Comparison of ENCODE assay signal across 14 cellular contexts in genomic region chr20:38001173-38001875, GRCh38. TPM values are rescaled to one million over a fixed set of nuclear protein-coding genes. Genes with fewer than 3 reads are reported as not detected.
DNase-seq lines count a peak whose midpoint lies in the region; ATAC-seq, FAIRE-seq and TF ChIP-seq lines count a peak whose summit lies in the region.
"Had no signal": no experiment of that assay in that cellular context is flagged by ENCODE, and none has a peak within 500 bp of the region (broad histone marks: within the 10 kb centered on the region; RNA-seq: fewer than 3 reads in every experiment).

No MANE protein-coding gene starts in this region.

- TF ChIP-seq RAD21 in IMR-90 (IDR thresholded peaks at IDR 0.05; ENCODE audit: low read length) (no peak), K562 (CRISPR knock-in tag; conservative IDR thresholded peaks at IDR 0.05 in 1 of 2, IDR thresholded peaks at IDR 0.05 in 1 of 2) (no peak)

- H3K79me1 ChIP-seq in IMR-90 (ENCODE audit: low read depth in 1 of 2, low read length in 2 of 2) (peaks cover 13 to 28% of the 10 kb centered on the region in 2 experiments), mesenchymal stem cell (replicated peaks; ENCODE audit: low read length, poor library complexity, severe bottlenecking) (peaks cover 15% of the 10 kb centered on the region)

- in situ Hi-C loops in IMR-90 (cut with MboI; ENCODE audit: low sequenced_read_pairs) (no loop called here), K562 (cut with MboI) (no loop called here)

- intact Hi-C loops in IMR-90 (cut with micrococcal nuclease) = no loop called here
- intact Hi-C loops in K562 (cut with micrococcal nuclease) = no loop called here
- intact Hi-C loops in stomach (cut with DNase I; ENCODE audit: low total_unique reads) = no loop called here

- WGBS in IMR-90 (ENCODE audit: extremely low coverage in 2 of 2, insufficient read length in 1 of 2), 2 experiments = 40% methylated on average over 1 of the region's 6 CpGs; no CpG with 5 or more reads in 1 of the 2 experiments
- WGBS in K562 (ENCODE audit: insufficient coverage, low coverage, missing lambda C conversion rate) = 78% methylated on average over 6 of the region's 6 CpGs
- 64% methylated on average over 5 of the region's 6 CpGs for WGBS in mesenchymal stem cell
- WGBS in stomach, 5 donors = 83 to 87% (median 83%) methylated on average over 6 of the region's 6 CpGs

- no TSS peak for BruUV-seq in IMR-90 (replicated peaks; lab: Mats Ljungman, UMichigan)
- BruUV-seq in K562 (replicated peaks; lab: Mats Ljungman, UMichigan) = no TSS peak

- no peak overlapping the region for H2BK12ac ChIP-seq in mesenchymal stem cell (ENCODE audit: low read length in 2 of 2)

- H3K4ac ChIP-seq in IMR-90 (ENCODE audit: low read depth, low read length) = peak overlapping the region; percentile 26; the same call in 1 of the 2 replicates
- no peak overlapping the region for H3K4ac ChIP-seq in mesenchymal stem cell (ENCODE audit: low read depth in 1 of 2, low read length in 2 of 2)

- no peak overlapping the region; the same call in 1 of the 2 replicates for H3K56ac ChIP-seq in IMR-90 (ENCODE audit: extremely low read depth, insufficient read depth, low read length)

- no peak for TF ChIP-seq POLR2A in IMR-90 (IDR thresholded peaks at IDR 0.05; ENCODE audit: low read depth, low read length)
- TF ChIP-seq POLR2A in K562 (conservative IDR thresholded peaks at IDR 0.05) = no peak
- TF ChIP-seq POLR2A in stomach (IDR thresholded peaks at IDR 0.05) = no peak

- dilution Hi-C loops in IMR-90 (cut with HindIII; ENCODE audit: low sequenced_read_pairs, unreplicated experiment) = no loop called here

- peak overlapping the region; percentile 28; the same call in 1 of the 2 replicates for H4K5ac ChIP-seq in IMR-90 (ENCODE audit: low read depth, low read length)

- POLR2A ChIA-PET in IMR-90 (lab: Charles Lee; ENCODE audit: unreplicated experiment) (interaction anchor here (0.6 kb wide), 1 partner anchor 159 kb away, joined by 3 read pairs; no protein-coding TSS in a partner anchor), K562 (lab: Yijun Ruan, JAX) (interaction anchor here (0.8 kb wide), 1 partner anchor 9 kb away, joined by 4 read pairs; no protein-coding TSS in a partner anchor)

- H4K91ac ChIP-seq in IMR-90 (ENCODE audit: insufficient read depth, low read depth, low read length) = no peak overlapping the region
- H4K91ac ChIP-seq in mesenchymal stem cell (ENCODE audit: low read length) = no peak overlapping the region

- H2AFZ ChIP-seq in IMR-90 (replicated peaks; ENCODE audit: low read length, poor library complexity) = no peak overlapping the region
- no peak overlapping the region for H2AFZ ChIP-seq in K562 (ENCODE audit: low read depth, low read length)
- no peak overlapping the region for H2AFZ ChIP-seq in mesenchymal stem cell (ENCODE audit: low read depth, low read length)

- H3K27ac ChIP-seq in IMR-90 (ENCODE audit: insufficient read depth, low read length) = peak overlapping the region; percentile 77; the same call in 1 of the 2 replicates
- H3K27ac ChIP-seq in K562 (ENCODE audit: extremely low read depth, low read depth, low read length) = no peak overlapping the region
- H3K27ac ChIP-seq in mesenchymal stem cell (ENCODE audit: low read length, poor library complexity, severe bottlenecking) = no peak overlapping the region
- no peak overlapping the region for H3K27ac ChIP-seq in stomach
- H3K27ac ChIP-seq: skin epidermis had no signal

- H3K9me1 ChIP-seq in IMR-90 (ENCODE audit: insufficient read depth, low read length) = peaks cover 20% of the 10 kb centered on the region
- H3K9me1 ChIP-seq in K562 (ENCODE audit: control insufficient read depth, insufficient read depth, low read length) = no peaks in the 10 kb centered on the region

- H3K23ac ChIP-seq in IMR-90 (ENCODE audit: low read depth, low read length) (peak overlapping the region; percentile 61; the same call in 1 of the 2 replicates), mesenchymal stem cell (ENCODE audit: low read length in 2 of 2) (no peak overlapping the region)

- H4K8ac ChIP-seq in IMR-90 (ENCODE audit: low read depth in 2 of 2, low read length in 2 of 2) (no peak overlapping the region; a peak in 1 of 4 replicates), mesenchymal stem cell (ENCODE audit: low read length) (no peak overlapping the region)

- TF ChIP-seq EP300 in K562 (IDR thresholded peaks at IDR 0.05; ENCODE audit: low read length) (no peak), stomach (IDR thresholded peaks at IDR 0.05) (no peak)

- peak overlapping the region; percentile 34; the same call in 1 of the 2 replicates for H3K14ac ChIP-seq in IMR-90 (replicated peaks; ENCODE audit: low read depth, low read length)
- no peak overlapping the region for H3K14ac ChIP-seq in mesenchymal stem cell (ENCODE audit: low read length in 2 of 2)

- H2AK9ac ChIP-seq in IMR-90 (replicated peaks; ENCODE audit: low read depth, low read length, poor library complexity) = no peak overlapping the region

- peaks cover 15% of the 10 kb centered on the region for H4K20me1 ChIP-seq in IMR-90 (ENCODE audit: insufficient read depth, low read length)
- H4K20me1 ChIP-seq in K562 (replicated peaks; ENCODE audit: control insufficient read depth, insufficient read depth, low read length) = 0 out of 2 replicates have a peak, but pooled peaks cover 12% of the 10 kb centered on the region

- H2AK5ac ChIP-seq in IMR-90 (ENCODE audit: low read depth, low read length) (peak overlapping the region; percentile 6; the same call in 1 of the 2 replicates), mesenchymal stem cell (ENCODE audit: low read length, severe bottlenecking) (no peak overlapping the region)

- H3K18ac ChIP-seq in IMR-90 (ENCODE audit: low read depth, low read length) (peak overlapping the region; percentile 45), mesenchymal stem cell (ENCODE audit: low read depth in 1 of 2, low read length in 2 of 2) (no peak overlapping the region)

- H2BK20ac ChIP-seq in IMR-90 (ENCODE audit: low read depth, low read length) = peak overlapping the region; percentile 12; the same call in 1 of the 2 replicates

- H2BK15ac ChIP-seq in IMR-90 (ENCODE audit: low read depth, low read length) = no peak overlapping the region
- no peak overlapping the region for H2BK15ac ChIP-seq in mesenchymal stem cell (ENCODE audit: low read depth, poor library complexity, severe bottlenecking)

- ATAC-seq in IMR-90 (ENCODE audit: low read depth) (peak; percentile 94), K562 (no peak), HG02840 (IDR thresholded peaks at IDR 0.05; ENCODE audit: low FRiP score, unreplicated experiment) (no peak)
- ATAC-seq: natural killer cell had no signal

- peak overlapping the region; percentile 50; the same call in 1 of the 2 replicates for H2BK120ac ChIP-seq in IMR-90 (ENCODE audit: low read depth, low read length)
- no peak overlapping the region for H2BK120ac ChIP-seq in mesenchymal stem cell (ENCODE audit: low read depth, low read length)

- H3K4me3 ChIP-seq in IMR-90 (ENCODE audit: insufficient read depth, low read depth, low read length) (no peak overlapping the region), K562 (no peak overlapping the region), mesenchymal stem cell (ENCODE audit: insufficient read depth in 1 of 2, low read depth in 1 of 2, low read length in 2 of 2) (no peak overlapping the region), stomach (no peak overlapping the region)
- H3K4me3 ChIP-seq: adrenal gland, skin epidermis had no signal

- no peaks in the 10 kb centered on the region for H3K9me3 ChIP-seq in IMR-90 (ENCODE audit: control insufficient read depth, insufficient read depth, low read length)
- H3K9me3 ChIP-seq in K562 (replicated peaks; ENCODE audit: control insufficient read depth, insufficient read depth, low read depth, low read length) = no peaks in the 10 kb centered on the region
- H3K9me3 ChIP-seq in mesenchymal stem cell (ENCODE audit: control insufficient read depth, low read length) = no peaks in the 10 kb centered on the region
- no peaks in the 10 kb centered on the region for H3K9me3 ChIP-seq in stomach
- H3K9me3 ChIP-seq: adrenal gland had no signal

- H3K27me3 ChIP-seq in IMR-90 (ENCODE audit: control insufficient read depth, insufficient read depth, low read length) (no peaks in the 10 kb centered on the region), K562 (ENCODE audit: control insufficient read depth in 2 of 2, insufficient read depth in 2 of 2, low read length in 2 of 2) (no peaks in the 10 kb centered on the region), mesenchymal stem cell (ENCODE audit: control insufficient read depth in 1 of 2, insufficient read depth in 1 of 2, low read length in 2 of 2) (no peaks in the 10 kb centered on the region), stomach (no peaks in the 10 kb centered on the region)
- H3K27me3 ChIP-seq: adrenal gland had no signal

- H3K4me1 ChIP-seq in IMR-90 (ENCODE audit: control insufficient read depth, insufficient read depth, low read length) (peaks cover 18% of the 10 kb centered on the region), K562 (replicated peaks in 1 of 2; ENCODE audit: control insufficient read depth in 2 of 2, insufficient read depth in 2 of 2, low read length in 2 of 2) (peaks cover 8 to 10% of the 10 kb centered on the region in 2 experiments; a peak in 4 of 5 replicates), mesenchymal stem cell (ENCODE audit: control insufficient read depth, insufficient read depth, low read depth, low read length) (peaks cover 7% of the 10 kb centered on the region), stomach (peaks cover 0 to 5% (median 0%) of the 10 kb centered on the region in 4 donors)

- TF ChIP-seq CTCF in IMR-90 (conservative IDR thresholded peaks at IDR 0.05; ENCODE audit: low read depth, low read length) = no peak
- TF ChIP-seq CTCF in K562 (IDR thresholded peaks at IDR 0.05 in 2 of 3, conservative IDR thresholded peaks at IDR 0.05 in 1 of 3; ENCODE audit: insufficient read depth in 2 of 3, low read depth in 1 of 3, low read length in 3 of 3) = no peak
- no peak for TF ChIP-seq CTCF in stomach (IDR thresholded peaks at IDR 0.05)

- H2BK5ac ChIP-seq in IMR-90 (ENCODE audit: low read depth, low read length, poor library complexity, severe bottlenecking) (peak overlapping the region; percentile 86), mesenchymal stem cell (ENCODE audit: low read depth, low read length, poor library complexity, severe bottlenecking) (no peak overlapping the region)

- no peak overlapping the region for H3K9ac ChIP-seq in IMR-90 (ENCODE audit: low read depth, low read length)
- H3K9ac ChIP-seq in K562 (ENCODE audit: insufficient read depth in 1 of 2, low read depth in 2 of 2, low read length in 2 of 2) = no peak overlapping the region
- H3K9ac ChIP-seq in mesenchymal stem cell (ENCODE audit: low read length) = peak overlapping the region; percentile 3

- no peak for FAIRE-seq in K562 (lab: Jason Lieb, UNC)
- FAIRE-seq: GM18507, TTC549 had no signal

- peaks cover 3% of the 10 kb centered on the region; the same call in 2 of the 3 replicates for H3K79me2 ChIP-seq in K562 (ENCODE audit: control insufficient read depth, insufficient read depth, low read length)

- DNase-seq in activated CD4-positive, alpha-beta T cell treated with anti-CD3 and anti-CD28 coated beads for 48 hours = peak; percentile 28
- no peak for DNase-seq in activated CD4-positive, alpha-beta T cell treated with anti-CD3 and anti-CD28 coated beads for 4 hours
- DNase-seq in IMR-90 (peak; percentile 91), K562 (ENCODE audit: extremely low read depth in 1 of 4, low spot score in 3 of 4) (no peak), mesenchymal stem cell (peak; percentile 87), stomach (no peak), foreskin melanocyte (no peak)
- DNase-seq: DMS79, natural killer cell had no signal

- H3K4me2 ChIP-seq in IMR-90 (ENCODE audit: low read depth, low read length) = peak overlapping the region; percentile 90
- no peak overlapping the region for H3K4me2 ChIP-seq in K562 (ENCODE audit: insufficient read depth, low read length)
- H3K4me2 ChIP-seq in mesenchymal stem cell (ENCODE audit: low read length, poor library complexity, severe bottlenecking) = no peak overlapping the region

- CTCF ChIA-PET in IMR-90 (lab: Yijun Ruan, JAX) = no interaction called here
- CTCF ChIA-PET in K562 (lab: Yijun Ruan, JAX; ENCODE audit: low intra/inter-chr PET ratio) = no interaction called here

- H3K36me3 ChIP-seq in IMR-90 (ENCODE audit: control insufficient read depth, insufficient read depth, low read length) = peaks cover 25% of the 10 kb centered on the region
- peaks cover 96% of the 10 kb centered on the region for H3K36me3 ChIP-seq in K562 (ENCODE audit: control insufficient read depth, insufficient read depth, low read length)
- H3K36me3 ChIP-seq in mesenchymal stem cell (ENCODE audit: control insufficient read depth in 1 of 2, insufficient read depth in 2 of 2, low read depth in 1 of 2, low read length in 2 of 2) = peaks cover 29 to 65% of the 10 kb centered on the region in 2 experiments
- peaks cover 53 to 97% (median 80%) of the 10 kb centered on the region in 4 donors for H3K36me3 ChIP-seq in stomach

RNA-seq across cellular contexts. Expression of gene TTI1, which starts 31.9 kb away (rescaled TPM):
- total RNA-seq in IMR-90 (2012; rRNA removed) = 16.9 and 17.6 TPM in 2 replicates
- polyA plus RNA-seq in IMR-90 (2012; rRNA removed) = 12.5 and 13.4 TPM in 2 replicates
- 4.6 and 6.4 TPM in 2 replicates for polyA plus RNA-seq in IMR-90 (2012; cell fraction: cytosol; rRNA removed)
- polyA plus RNA-seq in IMR-90 (2012; cell fraction: nucleus; rRNA removed; ENCODE audit: low replicate concordance) = 10.3 and 11.0 TPM in 2 replicates
- 58.0 and 101 TPM in 2 replicates for total RNA-seq in K562 (2011; cell fraction: chromatin; rRNA removed; ENCODE audit: low replicate concordance)
- total RNA-seq in K562 (2011; cell fraction: nucleolus; rRNA removed) = 38.5 and 41.2 TPM in 2 replicates
- total RNA-seq in K562 (2011; cell fraction: nucleoplasm; rRNA removed) = 56.0 and 65.7 TPM in 2 replicates
- 27.5 and 35.0 TPM in 2 replicates for total RNA-seq in K562 (2014; rRNA removed)
- total RNA-seq in K562 (2014; rRNA removed; fragmentation: Illumina TruSeq; extraction: Trizol) = 47.8 and 48.8 TPM in 2 replicates
- total RNA-seq in K562 (2015; rRNA removed; fragmentation: Illumina TruSeq; extraction: Trizol) = 38.1 and 39.4 TPM in 2 replicates
- total RNA-seq in K562 (2021) = 44.5 and 45.8 TPM in 2 replicates
- 47.2 and 55.1 TPM in 2 replicates for polyA plus RNA-seq in K562 (2011; rRNA removed)
- 35.5 and 44.3 TPM in 2 replicates for polyA plus RNA-seq in K562 (2011; cell fraction: cytosol; rRNA removed)
- 34.9 and 43.0 TPM in 2 replicates for polyA plus RNA-seq in K562 (2011; cell fraction: nucleus; rRNA removed)
- 31.4 and 37.6 TPM in 2 replicates for polyA plus RNA-seq in K562 (2012)
- 43.1 and 47.5 TPM in 2 replicates for polyA plus RNA-seq in K562 (2014; fragmentation: Illumina TruSeq; extraction: Trizol)
- polyA plus RNA-seq in K562 (2014; fragmentation: Nextera tagmentation; extraction: Ambion mirVana) = 10 to 100 TPM in 1 of 2 experiments, 1 to 10 TPM in 1; 9.8 to 23.5 TPM
- 29.4 and 33.7 TPM in 2 replicates for polyA plus RNA-seq in K562 (2014; rRNA removed)
- polyA minus RNA-seq in K562 (2011; rRNA and poly(A)+ RNA removed) = 95.8 and 118 TPM in 2 replicates
- 32.4 and 42.9 TPM in 2 replicates for polyA minus RNA-seq in K562 (2011; cell fraction: cytosol; rRNA and poly(A)+ RNA removed)
- polyA minus RNA-seq in K562 (2011; cell fraction: nucleus; rRNA and poly(A)+ RNA removed) = 49.7 and 83.2 TPM in 2 replicates
- polyA plus RNA-seq in mesenchymal stem cell (2013, experiment 1 of 2) = 7.0 TPM
- 6.9 TPM for polyA plus RNA-seq in mesenchymal stem cell (2013, experiment 2 of 2)
- 10 to 100 TPM in 3 of 5 donors, 1 to 10 TPM in 2; 3.1 to 27.2 (median 11.7) TPM for total RNA-seq in stomach
- 1 to 10 TPM; 5.0 to 6.2 (median 5.9) TPM for polyA plus RNA-seq in stomach

RNA-seq across cellular contexts. Expression of gene RPRD1B, which starts 32.2 kb away (rescaled TPM):
- total RNA-seq in IMR-90 (2012; rRNA removed) = 8.4 and 9.2 TPM in 2 replicates
- 7.8 and 9.9 TPM in 2 replicates for polyA plus RNA-seq in IMR-90 (2012; rRNA removed)
- 3.4 and 3.9 TPM in 2 replicates for polyA plus RNA-seq in IMR-90 (2012; cell fraction: cytosol; rRNA removed)
- polyA plus RNA-seq in IMR-90 (2012; cell fraction: nucleus; rRNA removed; ENCODE audit: low replicate concordance) = 5.4 and 21.8 TPM in 2 replicates
- 55.4 and 146 TPM in 2 replicates for total RNA-seq in K562 (2011; cell fraction: chromatin; rRNA removed; ENCODE audit: low replicate concordance)
- 28.3 and 40.1 TPM in 2 replicates for total RNA-seq in K562 (2011; cell fraction: nucleolus; rRNA removed)
- 75.1 and 120 TPM in 2 replicates for total RNA-seq in K562 (2011; cell fraction: nucleoplasm; rRNA removed)
- total RNA-seq in K562 (2014; rRNA removed) = 24.4 and 28.0 TPM in 2 replicates
- 21.8 and 24.4 TPM in 2 replicates for total RNA-seq in K562 (2014; rRNA removed; fragmentation: Illumina TruSeq; extraction: Trizol)
- 23.0 and 24.2 TPM in 2 replicates for total RNA-seq in K562 (2015; rRNA removed; fragmentation: Illumina TruSeq; extraction: Trizol)
- 34.8 and 36.9 TPM in 2 replicates for total RNA-seq in K562 (2021)
- 29.5 and 39.2 TPM in 2 replicates for polyA plus RNA-seq in K562 (2011; rRNA removed)
- polyA plus RNA-seq in K562 (2011; cell fraction: cytosol; rRNA removed) = 21.4 and 25.5 TPM in 2 replicates
- 27.3 and 36.1 TPM in 2 replicates for polyA plus RNA-seq in K562 (2011; cell fraction: nucleus; rRNA removed)
- polyA plus RNA-seq in K562 (2012) = 18.9 and 19.1 TPM in 2 replicates
- 30.5 and 43.0 TPM in 2 replicates for polyA plus RNA-seq in K562 (2014; fragmentation: Illumina TruSeq; extraction: Trizol)
- 1 to 10 TPM; 5.5 to 8.2 TPM for polyA plus RNA-seq in K562 (2014; fragmentation: Nextera tagmentation; extraction: Ambion mirVana)
- polyA plus RNA-seq in K562 (2014; rRNA removed) = 30.4 and 35.4 TPM in 2 replicates
- polyA minus RNA-seq in K562 (2011; rRNA and poly(A)+ RNA removed) = 39.0 and 39.6 TPM in 2 replicates
- polyA minus RNA-seq in K562 (2011; cell fraction: cytosol; rRNA and poly(A)+ RNA removed) = 26.3 and 34.9 TPM in 2 replicates
- 40.5 and 59.6 TPM in 2 replicates for polyA minus RNA-seq in K562 (2011; cell fraction: nucleus; rRNA and poly(A)+ RNA removed)
- 26.4 TPM for polyA plus RNA-seq in mesenchymal stem cell (2013, experiment 1 of 2)
- polyA plus RNA-seq in mesenchymal stem cell (2013, experiment 2 of 2) = 25.9 TPM
- total RNA-seq in stomach = 10 to 100 TPM in 4 of 5 donors, 1 to 10 TPM in 1; 8.1 to 60.0 (median 31.5) TPM
- polyA plus RNA-seq in stomach = 10 to 100 TPM in 1 of 3 donors, 1 to 10 TPM in 2; 8.0 to 10.2 (median 8.1) TPM

Comparison
In these comparisons a context has a peak if more than half of its experiments do, and no peak if none do; other contexts are left out.
1. DNase-seq: peak in activated CD4-positive, alpha-beta T cell treated with anti-CD3 and anti-CD28 coated beads for 48 hours (single experiment), IMR-90 (single experiment) and mesenchymal stem cell (single experiment); none in activated CD4-positive, alpha-beta T cell treated with anti-CD3 and anti-CD28 coated beads for 4 hours (0 of 2), K562 (0 of 4), stomach (single experiment) and foreskin melanocyte (single experiment).